8 cellular contexts compared by ENCODE assay signal in genomic region chr15:41115652-41116115, GRCh38. TPM values are rescaled to one million over a fixed set of nuclear protein-coding genes. Genes with fewer than 3 reads are reported as not detected.
A peak's percentile ranks its signal among the peaks of the same experiment; 100 is the strongest.
DNase-seq lines count a peak whose midpoint lies in the region; ATAC-seq, FAIRE-seq and TF ChIP-seq lines count a peak whose summit lies in the region.

No MANE protein-coding gene starts in this region.

- CTCF ChIA-PET in AG04450 (lab: Charles Lee): interaction anchor here (1.1 kb wide), 1 partner anchor 67 kb away, joined by 3 read pairs; no protein-coding TSS in a partner anchor

- FAIRE-seq in RCC 7860 (lab: Jason Lieb, UNC): no peak

- peak; percentile 32 for ATAC-seq in GM18870 (IDR thresholded peaks at IDR 0.05; ENCODE audit: unreplicated experiment)
- ATAC-seq in HG03135 (IDR thresholded peaks at IDR 0.05; ENCODE audit: unreplicated experiment): peak; percentile 49

- no peak for TF ChIP-seq POLR2A in testis (IDR thresholded peaks at IDR 0.05)

- H3K36me3 ChIP-seq in testis (ENCODE audit: low read depth, missing control alignments): no peaks in the 10 kb centered on the region

- DNase-seq in AG04450 (ENCODE audit: low read depth, low spot score) (peak; percentile 6), RCC 7860 (ENCODE audit: low spot score) (peak; percentile 17), foreskin fibroblast (peak; percentile 38 to 74), nucleus accumbens (lab: John Stamatoyannopoulos, UW) (peak in 52 of 56 donors; percentile 6 to 73 (median 55)), testis (peak; percentile 81)
- DNase-seq in activated T-helper 9 cell treated with anti-CD3 and anti-CD28 coated beads, Interleukin-2, amount 50 U/mL, for 16 hours (ENCODE audit: low read depth): peak; percentile 70

- H3K4me3 ChIP-seq in AG04450 (ENCODE audit: low read depth, low read length) (peak overlapping the region; percentile 97), foreskin fibroblast (ENCODE audit: low read depth in 1 of 2, low read length in 2 of 2) (peak overlapping the region; percentile 87 to 98), testis (peak overlapping the region; percentile 84 to 100)

- WGBS in testis, 2 donors: 0 to 1% methylated on average over 2 to 17 of the region's 46 CpGs

- intact Hi-C loops in testis (cut with DNase I; ENCODE audit: low total_unique reads): no loop called here

- TF ChIP-seq CTCF in AG04450 (IDR thresholded peaks at IDR 0.05; ENCODE audit: low read depth, low read length): no peak
- TF ChIP-seq CTCF in foreskin fibroblast (IDR thresholded peaks at IDR 0.05; ENCODE audit: low read depth, low read length): no peak
- TF ChIP-seq CTCF in testis (IDR thresholded peaks at IDR 0.05): no peak

- H3K27me3 ChIP-seq in AG04450 (ENCODE audit: control insufficient read depth, insufficient read depth, low read length) (no peaks in the 10 kb centered on the region), testis (no peaks in the 10 kb centered on the region)

- peaks cover 13% of the 10 kb centered on the region for H3K4me1 ChIP-seq in testis

- H3K9me3 ChIP-seq in AG04450 (ENCODE audit: control insufficient read depth, insufficient read depth, low read length) (no peaks in the 10 kb centered on the region), testis (no peaks in the 10 kb centered on the region)

- POLR2A ChIA-PET in AG04450 (lab: Yijun Ruan, JAX): interaction anchor here (0.8 to 1.5 kb wide), 9 partner anchors 10 to 221 kb away, joined by 3 to 9 read pairs (median 3); partner anchors contain the start of genes CHAC1 and VPS18

- H3K27ac ChIP-seq in AG04450 (ENCODE audit: low read depth, low read length): peak overlapping the region; percentile 90
- peak overlapping the region; percentile 97 to 99 for H3K27ac ChIP-seq in testis

RNA-seq across cellular contexts. Expression of gene INO80, which starts 0.4 kb away (rescaled TPM):
- 5.3 and 8.0 TPM in 2 replicates for polyA plus RNA-seq in AG04450 (2011; rRNA removed)
- polyA minus RNA-seq in AG04450 (2011; rRNA and poly(A)+ RNA removed): 10.5 and 14.6 TPM in 2 replicates
- total RNA-seq in testis: 10 to 100 TPM; 43.5 to 44.2 TPM
- 21.2 TPM for polyA plus RNA-seq in testis (ENCODE audit: insufficient read depth, low read depth, low replicate concordance)

Comparison
In these comparisons a context has a peak if more than half of its experiments do, and no peak if none do; other contexts are left out.
1. Peak in every context shown above with its lines: DNase-seq, ATAC-seq, H3K4me3 ChIP-seq and H3K27ac ChIP-seq.
2. DNase-seq: peak in every context shown above with its lines; median percentile 81 in testis; 70 in activated T-helper 9 cell treated with anti-CD3 and anti-CD28 coated beads, Interleukin-2, amount 50 U/mL, for 16 hours; 56 in foreskin fibroblast; 55 in nucleus accumbens; 17 in RCC 7860; 6 in AG04450.